In the genomic region with DNA sequence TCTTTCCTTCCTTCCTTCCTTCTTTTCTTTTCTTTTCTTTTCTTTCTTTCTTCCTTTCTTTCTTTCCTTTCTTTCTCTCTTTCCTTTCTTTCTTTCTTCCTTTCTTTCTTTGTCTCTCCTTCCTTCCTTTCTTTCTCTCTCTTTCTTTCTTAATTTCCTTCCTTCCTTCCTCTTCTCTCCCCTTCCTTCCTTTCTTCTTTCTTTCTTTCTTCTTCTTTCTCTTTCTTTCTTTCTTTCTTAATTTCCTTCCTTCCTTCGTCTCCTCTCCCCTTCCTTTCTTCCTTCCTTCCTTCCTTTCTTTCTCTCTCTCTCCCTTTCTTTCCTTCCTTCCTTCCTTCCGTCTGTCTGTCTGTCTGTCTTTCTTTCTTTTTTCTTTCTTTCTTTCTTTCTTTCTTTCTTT, we compare ENCODE assay signal across 2 cellular contexts.
TF ChIP-seq lines count a peak whose summit lies in the region.

No MANE protein-coding gene starts in this region.

TF ChIP-seq in HEK293, 187 proteins besides CTCF, POLR2A, EP300 and RAD21 (continued from another document):
- TF ChIP-seq ZNF366 (tag by site-specific recombination; conservative IDR thresholded peaks at IDR 0.05), result peak; percentile 71
- no peak for TF ChIP-seq KLF16 (tag by site-specific recombination; IDR thresholded peaks at IDR 0.05)

TF ChIP-seq in K562, 482 proteins besides CTCF, POLR2A, EP300 and RAD21 (continued from another document):
- TF ChIP-seq, protein P1, sequence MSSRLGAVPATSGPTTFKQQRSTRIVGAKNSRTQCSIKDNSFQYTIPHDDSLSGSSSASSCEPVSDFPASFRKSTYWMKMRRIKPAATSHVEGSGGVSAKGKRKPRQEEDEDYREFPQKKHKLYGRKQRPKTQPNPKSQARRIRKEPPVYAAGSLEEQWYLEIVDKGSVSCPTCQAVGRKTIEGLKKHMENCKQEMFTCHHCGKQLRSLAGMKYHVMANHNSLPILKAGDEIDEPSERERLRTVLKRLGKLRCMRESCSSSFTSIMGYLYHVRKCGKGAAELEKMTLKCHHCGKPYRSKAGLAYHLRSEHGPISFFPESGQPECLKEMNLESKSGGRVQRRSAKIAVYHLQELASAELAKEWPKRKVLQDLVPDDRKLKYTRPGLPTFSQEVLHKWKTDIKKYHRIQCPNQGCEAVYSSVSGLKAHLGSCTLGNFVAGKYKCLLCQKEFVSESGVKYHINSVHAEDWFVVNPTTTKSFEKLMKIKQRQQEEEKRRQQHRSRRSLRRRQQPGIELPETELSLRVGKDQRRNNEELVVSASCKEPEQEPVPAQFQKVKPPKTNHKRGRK (tag; IDR thresholded peaks at IDR 0.05), result peak; percentile 75
